In genomic region chr17:76353599-76354316, GRCh38 we compare ENCODE assay signal across 1 cellular context.
A peak's percentile ranks its signal among the peaks of the same experiment; 100 is the strongest.
TF ChIP-seq lines count a peak whose summit lies in the region.

A gene with protein sequence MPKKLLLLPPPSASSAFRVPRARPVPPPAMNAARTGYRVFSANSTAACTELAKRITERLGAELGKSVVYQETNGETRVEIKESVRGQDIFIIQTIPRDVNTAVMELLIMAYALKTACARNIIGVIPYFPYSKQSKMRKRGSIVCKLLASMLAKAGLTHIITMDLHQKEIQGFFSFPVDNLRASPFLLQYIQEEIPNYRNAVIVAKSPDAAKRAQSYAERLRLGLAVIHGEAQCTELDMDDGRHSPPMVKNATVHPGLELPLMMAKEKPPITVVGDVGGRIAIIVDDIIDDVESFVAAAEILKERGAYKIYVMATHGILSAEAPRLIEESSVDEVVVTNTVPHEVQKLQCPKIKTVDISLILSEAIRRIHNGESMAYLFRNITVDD (minus strand): TSS chr17:76353916. CDS start chr17:76353703, 213 bp downstream.

TF ChIP-seq in HepG2, 621 proteins besides CTCF, POLR2A, EP300 and RAD21 (continued from another document and continues in another):
- TF ChIP-seq ZNF343 (CRISPR knock-in tag; IDR thresholded peaks at IDR 0.05), result peak; percentile 94
- no peak; the same call in 1 of the 2 replicates for TF ChIP-seq CHD2 (IDR thresholded peaks at IDR 0.05; ENCODE audit: low read depth, low read length)
- peak; percentile 66 for TF ChIP-seq MNT (IDR thresholded peaks at IDR 0.05)
- peak; percentile 54; the same call in 1 of the 2 replicates for TF ChIP-seq ONECUT2 (CRISPR knock-in tag; IDR thresholded peaks at IDR 0.05)
- TF ChIP-seq MBNL3 (CRISPR knock-in tag; conservative IDR thresholded peaks at IDR 0.05), result no peak
- peak; percentile 63; the same call in 1 of the 2 replicates for TF ChIP-seq MLXIP (CRISPR knock-in tag; IDR thresholded peaks at IDR 0.05; ENCODE audit: borderline replicate concordance)
- TF ChIP-seq PBX3 (CRISPR knock-in tag; IDR thresholded peaks at IDR 0.05; ENCODE audit: borderline replicate concordance), result peak; percentile 90
- TF ChIP-seq, protein P1, sequence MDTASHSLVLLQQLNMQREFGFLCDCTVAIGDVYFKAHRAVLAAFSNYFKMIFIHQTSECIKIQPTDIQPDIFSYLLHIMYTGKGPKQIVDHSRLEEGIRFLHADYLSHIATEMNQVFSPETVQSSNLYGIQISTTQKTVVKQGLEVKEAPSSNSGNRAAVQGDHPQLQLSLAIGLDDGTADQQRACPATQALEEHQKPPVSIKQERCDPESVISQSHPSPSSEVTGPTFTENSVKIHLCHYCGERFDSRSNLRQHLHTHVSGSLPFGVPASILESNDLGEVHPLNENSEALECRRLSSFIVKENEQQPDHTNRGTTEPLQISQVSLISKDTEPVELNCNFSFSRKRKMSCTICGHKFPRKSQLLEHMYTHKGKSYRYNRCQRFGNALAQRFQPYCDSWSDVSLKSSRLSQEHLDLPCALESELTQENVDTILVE (CRISPR knock-in tag; IDR thresholded peaks at IDR 0.05), result peak; percentile 87
- peak; percentile 90 for TF ChIP-seq ISL2 (CRISPR knock-in tag; IDR thresholded peaks at IDR 0.05)
- peak; percentile 82 for TF ChIP-seq ZNF503 (CRISPR knock-in tag; IDR thresholded peaks at IDR 0.05)
- TF ChIP-seq CREB1 (IDR thresholded peaks at IDR 0.05), result peak; percentile 65; the same call in 1 of the 2 replicates
- peak; percentile 78 for TF ChIP-seq CREB1 (CRISPR knock-in tag; IDR thresholded peaks at IDR 0.05)
- peak; percentile 81; the same call in 1 of the 2 replicates for TF ChIP-seq ZSCAN29 (CRISPR knock-in tag; conservative IDR thresholded peaks at IDR 0.05)
- TF ChIP-seq, protein P2, sequence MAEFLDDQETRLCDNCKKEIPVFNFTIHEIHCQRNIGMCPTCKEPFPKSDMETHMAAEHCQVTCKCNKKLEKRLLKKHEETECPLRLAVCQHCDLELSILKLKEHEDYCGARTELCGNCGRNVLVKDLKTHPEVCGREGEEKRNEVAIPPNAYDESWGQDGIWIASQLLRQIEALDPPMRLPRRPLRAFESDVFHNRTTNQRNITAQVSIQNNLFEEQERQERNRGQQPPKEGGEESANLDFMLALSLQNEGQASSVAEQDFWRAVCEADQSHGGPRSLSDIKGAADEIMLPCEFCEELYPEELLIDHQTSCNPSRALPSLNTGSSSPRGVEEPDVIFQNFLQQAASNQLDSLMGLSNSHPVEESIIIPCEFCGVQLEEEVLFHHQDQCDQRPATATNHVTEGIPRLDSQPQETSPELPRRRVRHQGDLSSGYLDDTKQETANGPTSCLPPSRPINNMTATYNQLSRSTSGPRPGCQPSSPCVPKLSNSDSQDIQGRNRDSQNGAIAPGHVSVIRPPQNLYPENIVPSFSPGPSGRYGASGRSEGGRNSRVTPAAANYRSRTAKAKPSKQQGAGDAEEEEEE (CRISPR knock-in tag; IDR thresholded peaks at IDR 0.05; ENCODE audit: borderline replicate concordance), result peak; percentile 90; the same call in 1 of the 2 replicates
- TF ChIP-seq ZNF569 (CRISPR knock-in tag; IDR thresholded peaks at IDR 0.05; ENCODE audit: borderline replicate concordance), result no peak; the same call in 1 of the 2 replicates
- no peak for TF ChIP-seq MAFG (CRISPR knock-in tag; IDR thresholded peaks at IDR 0.05)
- TF ChIP-seq HHEX (CRISPR knock-in tag; IDR thresholded peaks at IDR 0.05), result no peak
- TF ChIP-seq ZNF816 (CRISPR knock-in tag; IDR thresholded peaks at IDR 0.05; ENCODE audit: borderline replicate concordance), result no peak
- TF ChIP-seq SMARCC2 (IDR thresholded peaks at IDR 0.05), result no peak
- no peak for TF ChIP-seq TBL1XR1 (IDR thresholded peaks at IDR 0.05; ENCODE audit: borderline replicate concordance, low read length, partially characterized antibody)
- no peak for TF ChIP-seq THYN1 (CRISPR knock-in tag; IDR thresholded peaks at IDR 0.05; ENCODE audit: borderline replicate concordance, low read depth)
- no peak for TF ChIP-seq RFX1 (IDR thresholded peaks at IDR 0.05)
- no peak for TF ChIP-seq IKZF1 (IDR thresholded peaks at IDR 0.05)
- TF ChIP-seq BHLHE40 (IDR thresholded peaks at IDR 0.05; ENCODE audit: low read length), result 0 out of 2 replicates have a peak, but pooled peaks have one; percentile 38
- peak; percentile 45; the same call in 1 of the 2 replicates for TF ChIP-seq CHD4 (IDR thresholded peaks at IDR 0.05; ENCODE audit: borderline replicate concordance, low read length)
- TF ChIP-seq FOSL1 (CRISPR knock-in tag; IDR thresholded peaks at IDR 0.05; ENCODE audit: borderline replicate concordance), result no peak; the same call in 1 of the 2 replicates
- no peak for TF ChIP-seq BCLAF1 (IDR thresholded peaks at IDR 0.05)
- TF ChIP-seq ZBTB21 (CRISPR knock-in tag; IDR thresholded peaks at IDR 0.05), result peak; percentile 12
- peak; percentile 89 for TF ChIP-seq HDAC1 (CRISPR knock-in tag; IDR thresholded peaks at IDR 0.05)
- no peak; the same call in 1 of the 2 replicates for TF ChIP-seq ZNF432 (CRISPR knock-in tag; IDR thresholded peaks at IDR 0.05; ENCODE audit: borderline replicate concordance)
- TF ChIP-seq YY1 (IDR thresholded peaks at IDR 0.05; ENCODE audit: insufficient read depth, insufficient replicate concordance, low read depth, low read length), result peak; percentile 100
- TF ChIP-seq ZNF782 (CRISPR knock-in tag; IDR thresholded peaks at IDR 0.05; ENCODE audit: borderline replicate concordance), result peak; percentile 72
- peak; percentile 71; the same call in 1 of the 2 replicates for TF ChIP-seq ZBTB2 (CRISPR knock-in tag; IDR thresholded peaks at IDR 0.05; ENCODE audit: low read depth)
- TF ChIP-seq FLYWCH1 (CRISPR knock-in tag; IDR thresholded peaks at IDR 0.05), result no peak
- TF ChIP-seq REL (CRISPR knock-in tag; conservative IDR thresholded peaks at IDR 0.05), result 0 out of 2 replicates have a peak, but pooled peaks have one; percentile 34
- TF ChIP-seq, protein P3, sequence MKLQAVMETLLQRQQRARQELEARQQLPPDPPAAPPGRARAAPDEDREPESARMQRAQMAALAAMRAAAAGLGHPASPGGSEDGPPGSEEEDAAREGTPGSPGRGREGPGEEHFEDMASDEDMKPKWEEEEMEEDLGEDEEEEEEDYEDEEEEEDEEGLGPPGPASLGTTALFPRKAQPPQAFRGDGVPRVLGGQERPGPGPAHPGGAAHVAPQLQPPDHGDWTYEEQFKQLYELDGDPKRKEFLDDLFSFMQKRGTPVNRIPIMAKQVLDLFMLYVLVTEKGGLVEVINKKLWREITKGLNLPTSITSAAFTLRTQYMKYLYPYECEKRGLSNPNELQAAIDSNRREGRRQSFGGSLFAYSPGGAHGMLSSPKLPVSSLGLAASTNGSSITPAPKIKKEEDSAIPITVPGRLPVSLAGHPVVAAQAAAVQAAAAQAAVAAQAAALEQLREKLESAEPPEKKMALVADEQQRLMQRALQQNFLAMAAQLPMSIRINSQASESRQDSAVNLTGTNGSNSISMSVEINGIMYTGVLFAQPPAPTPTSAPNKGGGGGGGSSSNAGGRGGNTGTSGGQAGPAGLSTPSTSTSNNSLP (IDR thresholded peaks at IDR 0.05; ENCODE audit: low read depth, low read length), result peak; percentile 35
- TF ChIP-seq ZNF691 (CRISPR knock-in tag; IDR thresholded peaks at IDR 0.05; ENCODE audit: borderline replicate concordance, low read depth), result peak; percentile 80; the same call in 1 of the 2 replicates
- TF ChIP-seq ZNF484 (CRISPR knock-in tag; IDR thresholded peaks at IDR 0.05; ENCODE audit: borderline replicate concordance, low read depth), result no peak
- no peak for TF ChIP-seq CHCHD3 (CRISPR knock-in tag; IDR thresholded peaks at IDR 0.05)
- peak; percentile 79 for TF ChIP-seq ZSCAN25 (CRISPR knock-in tag; IDR thresholded peaks at IDR 0.05)
- no peak; the same call in 1 of the 2 replicates for TF ChIP-seq ZNF670 (CRISPR knock-in tag; IDR thresholded peaks at IDR 0.05; ENCODE audit: borderline replicate concordance)
- TF ChIP-seq MZF1 (CRISPR knock-in tag; IDR thresholded peaks at IDR 0.05; ENCODE audit: borderline replicate concordance), result no peak
- TF ChIP-seq GABPA (IDR thresholded peaks at IDR 0.05; ENCODE audit: low read depth, low read length), result no peak
- peak; percentile 78 for TF ChIP-seq GABPA (CRISPR knock-in tag; IDR thresholded peaks at IDR 0.05; ENCODE audit: low read depth)
